ENCODE assay signal across 8 cellular contexts in genomic region chr19:12034610-12035009, GRCh38. TPM values are rescaled to one million over a fixed set of nuclear protein-coding genes. Genes with fewer than 3 reads are reported as not detected.
A peak's percentile ranks its signal among the peaks of the same experiment; 100 is the strongest.
DNase-seq lines count a peak whose midpoint lies in the region; ATAC-seq lines count a peak whose summit lies in the region.

No MANE protein-coding gene starts in this region.

- H3K4me1 Mint-ChIP-seq in T-helper 17 cell, result no peaks in the 10 kb centered on the region

- peak overlapping the region; percentile 8 for H3K27ac Mint-ChIP-seq in T-helper 17 cell

- peak overlapping the region; percentile 10 for H3K4me3 Mint-ChIP-seq in T-helper 17 cell

- no peaks in the 10 kb centered on the region for H3K27me3 Mint-ChIP-seq in T-helper 17 cell

- DNase-seq in T-helper 17 cell, result no peak
- peak; percentile 32 for DNase-seq in hepatic stellate cell (ENCODE audit: low spot score)
- no peak for DNase-seq in skeletal muscle cell (ENCODE audit: low read depth)
- DNase-seq in GOT3 (lab: John Stamatoyannopoulos, UW), result no peak
- DNase-seq in CD1c-positive myeloid dendritic cell (ENCODE audit: extremely low spot score), result no peak
- DNase-seq in ecto neural progenitor cell (ENCODE audit: low spot score), result no peak

- ATAC-seq in T-helper 17 cell (no peak), GM21390 (IDR thresholded peaks at IDR 0.05; ENCODE audit: unreplicated experiment) (no peak)

- H3K4me3 ChIP-seq in GM08714 (ENCODE audit: low read length) (peak overlapping the region; percentile 65; the same call in 1 of the 2 replicates), skeletal muscle cell (ENCODE audit: low read depth, low read length) (peak overlapping the region; percentile 75)

- no peaks in the 10 kb centered on the region for H3K36me3 Mint-ChIP-seq in T-helper 17 cell (ENCODE audit: low read depth)

- H3K9me3 ChIP-seq in T-helper 17 cell (ENCODE audit: control insufficient read depth, low read length, poor library complexity, severe bottlenecking), result peaks cover 4% of the 10 kb centered on the region

RNA-seq across cellular contexts. Expression of gene ZNF433, which starts 0.9 kb away (rescaled TPM):
- 1 to 10 TPM in 1 of 2 donors, under 1 TPM in 1; 0.85 to 1.3 TPM for total RNA-seq in T-helper 17 cell

RNA-seq across cellular contexts. Expression of gene ZNF878, which starts 18.2 kb away (rescaled TPM):
- total RNA-seq in T-helper 17 cell, result not detected

RNA-seq across cellular contexts. Expression of gene ZNF844, which starts 29.9 kb away (rescaled TPM):
- 1 to 10 TPM; 4.7 to 9.7 TPM for total RNA-seq in T-helper 17 cell
